8 cellular contexts compared by ENCODE assay signal in the genomic region with DNA sequence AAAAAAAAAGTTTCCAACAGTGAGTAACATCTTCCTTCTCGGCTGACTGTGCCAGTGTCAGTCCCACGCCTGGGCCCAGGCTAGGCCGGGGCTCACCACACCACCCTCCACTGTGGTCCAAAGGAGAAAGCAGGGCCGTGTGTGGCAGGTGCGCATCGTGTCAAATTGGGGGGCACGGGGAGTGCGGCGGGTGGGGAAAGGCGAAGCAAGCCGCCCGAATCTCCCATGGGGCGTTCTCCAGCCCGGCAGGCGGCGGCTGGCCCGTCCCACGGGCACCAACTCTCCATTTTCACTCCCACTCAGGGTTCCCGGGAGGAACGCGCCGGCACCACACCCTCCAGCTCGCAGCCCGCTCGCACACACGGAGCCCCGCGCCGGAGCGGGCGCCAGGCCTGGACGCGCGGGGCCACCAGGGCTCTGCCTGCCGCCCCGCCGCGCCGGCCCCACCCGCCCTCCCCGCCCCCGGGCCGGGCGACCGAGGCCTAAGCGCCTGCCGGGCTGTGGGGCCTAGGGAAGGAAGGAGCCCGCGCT. TPM values are rescaled to one million over a fixed set of nuclear protein-coding genes. Genes with fewer than 3 reads are reported as not detected.
DNase-seq lines count a peak whose midpoint lies in the region; ATAC-seq, FAIRE-seq and TF ChIP-seq lines count a peak whose summit lies in the region.

No MANE protein-coding gene starts in this region.

- no peak overlapping the region for H2BK20ac ChIP-seq in H1 (ENCODE audit: low read length)

- peak overlapping the region; percentile 95 for H3K27ac Mint-ChIP-seq in activated CD4-positive, alpha-beta memory T cell treated with anti-CD3 and anti-CD28 coated beads for 36 hours

- H3K27ac ChIP-seq in H1 (ENCODE audit: low read depth, low read length) (no peak overlapping the region), mucosa of rectum (ENCODE audit: low read depth in 2 of 2, low read length in 2 of 2) (peak overlapping the region; percentile 94 to 97)

- WGBS in H1 (ENCODE audit: extremely low coverage in 1 of 2, insufficient coverage in 1 of 2, insufficient read length in 1 of 2, insufficient replicate concordance in 2 of 2, low coverage in 1 of 2, low lambda C conversion rate in 2 of 2, missing lambda C conversion rate in 1 of 2), 2 experiments = 6% methylated on average over 10 of the region's 49 CpGs; no CpG with 5 or more reads in 1 of the 2 experiments

- intact Hi-C loops in activated CD4-positive, alpha-beta memory T cell treated with anti-CD3 and anti-CD28 coated beads for 36 hours (cut with micrococcal nuclease) = loop anchor here (2.0 to 10.0 kb wide), 6 partner anchors 101 to 856 kb away; a partner anchor contains a TSS

- peak overlapping the region; percentile 68 to 84 for H3K4me2 ChIP-seq in H1 (ENCODE audit: insufficient read depth in 1 of 2, low read depth in 2 of 2, low read length in 2 of 2)

- TF ChIP-seq CTCF in AG09319 (IDR thresholded peaks at IDR 0.05; ENCODE audit: low read depth, low read length) (no peak), H1 (IDR thresholded peaks at IDR 0.05; ENCODE audit: control extremely low read depth in 1 of 3, insufficient read depth in 1 of 3, low read depth in 1 of 3, low read length in 3 of 3) (no peak)

- peaks cover 0 to 39% of the 10 kb centered on the region in 2 experiments; a peak in 2 of 4 replicates for H3K79me2 ChIP-seq in H1 (ENCODE audit: control insufficient read depth in 1 of 2, insufficient read depth in 2 of 2, low read length in 2 of 2)

- no peak overlapping the region for H4K5ac ChIP-seq in H1 (ENCODE audit: insufficient read length, low read depth, low read length)

- H3K4me3 Mint-ChIP-seq in activated CD4-positive, alpha-beta memory T cell treated with anti-CD3 and anti-CD28 coated beads for 36 hours = peak overlapping the region; percentile 85

- H4K91ac ChIP-seq in H1 (replicated peaks; ENCODE audit: insufficient read length, low read length) = no peak overlapping the region

- peaks cover 0 to 2% of the 10 kb centered on the region in 2 experiments for H4K20me1 ChIP-seq in H1 (replicated peaks in 1 of 2; ENCODE audit: control insufficient read depth in 1 of 2, insufficient read depth in 2 of 2, low read length in 2 of 2)

- no peak overlapping the region; the same call in 1 of the 2 replicates for H2BK5ac ChIP-seq in H1 (ENCODE audit: low read depth, low read length)

- peaks cover 3% of the 10 kb centered on the region for H3K36me3 Mint-ChIP-seq in activated CD4-positive, alpha-beta memory T cell treated with anti-CD3 and anti-CD28 coated beads for 36 hours

- no peak overlapping the region for H2BK15ac ChIP-seq in H1 (ENCODE audit: low read length)

- H3K27me3 ChIP-seq in H1 (replicated peaks in 1 of 4; ENCODE audit: control insufficient read depth in 3 of 4, extremely low read depth in 1 of 4, insufficient read depth in 3 of 4, low read length in 3 of 4) (no peaks in the 10 kb centered on the region), mucosa of rectum (ENCODE audit: control insufficient read depth in 2 of 2, insufficient read depth in 2 of 2, low read length in 2 of 2) (no peaks in the 10 kb centered on the region)

- H3K79me1 ChIP-seq in H1 (ENCODE audit: low read depth, low read length) = peaks cover 2% of the 10 kb centered on the region

- no peak overlapping the region for H2AK5ac ChIP-seq in H1 (ENCODE audit: low read depth, low read length)

- H3K9me3 ChIP-seq in H1 (ENCODE audit: insufficient read depth in 2 of 2, low read depth in 1 of 2, low read length in 1 of 2) (no peaks in the 10 kb centered on the region), mucosa of rectum (ENCODE audit: control insufficient read depth in 2 of 2, low read length in 2 of 2) (no peaks in the 10 kb centered on the region)

- no peak overlapping the region for H3K4ac ChIP-seq in H1 (replicated peaks; ENCODE audit: insufficient read length, low read depth, low read length)

- no peak overlapping the region for H3K23ac ChIP-seq in H1 (ENCODE audit: insufficient read length)

- H3K18ac ChIP-seq in H1 (ENCODE audit: extremely low read depth, low read length) = no peak overlapping the region

- peak; percentile 7 for DNase-seq in AG09319 (ENCODE audit: extremely low read depth, low read depth)
- no peak for DNase-seq in Jurkat, Clone E6-1 (ENCODE audit: low read depth, low spot score)
- peak; percentile 78 for DNase-seq in activated CD4-positive, alpha-beta memory T cell treated with anti-CD3 and anti-CD28 coated beads for 36 hours
- DNase-seq in H1 (ENCODE audit: low read depth in 1 of 2, low spot score in 2 of 2) = peak in 1 of 2 experiments; percentile 58
- peak; percentile 36 for DNase-seq in stimulated activated CD8-positive, alpha-beta memory T cell treated with anti-CD3 and anti-CD28 coated beads, Interleukin-4, amount 100 ng/mL, for 24 hours (ENCODE audit: low read depth)
- no peak for DNase-seq in NCI-H2107 treated with DMSO at 0.1 percent for 48 hours (lab: John Stamatoyannopoulos, UW; ENCODE audit: unreplicated experiment)

- peak; percentile 10 for ATAC-seq in GM19467 (IDR thresholded peaks at IDR 0.05; ENCODE audit: unreplicated experiment)

- no peak overlapping the region for H3K56ac ChIP-seq in H1 (replicated peaks; ENCODE audit: insufficient read length, low read depth, low read length)

- H3K4me3 ChIP-seq in Jurkat, Clone E6-1 (ENCODE audit: low read length) = peak overlapping the region; percentile 66
- H3K4me3 ChIP-seq in H1 (ENCODE audit: extremely low read depth in 1 of 4, insufficient read depth in 2 of 4, low read depth in 3 of 4, low read length in 4 of 4) = peak overlapping the region; percentile 46 to 64 (median 56)
- peak overlapping the region; percentile 76 to 77 for H3K4me3 ChIP-seq in mucosa of rectum (ENCODE audit: low read length in 2 of 2)

- CTCF ChIA-PET in activated CD4-positive, alpha-beta memory T cell treated with anti-CD3 and anti-CD28 coated beads for 36 hours (lab: Charles Lee) = interaction anchor here (0.6 to 2.5 kb wide), 3 partner anchors 21 to 599 kb away, joined by 3 to 14 read pairs (median 3); no protein-coding TSS in a partner anchor
- CTCF ChIA-PET in H1 (lab: Charles Lee; ENCODE audit: partially characterized antibody) = interaction anchor here (0.7 to 2.1 kb wide), 8 partner anchors 20 to 143 kb away, joined by 3 to 6 read pairs (median 4); no protein-coding TSS in a partner anchor

- H2AFZ ChIP-seq in H1 (ENCODE audit: low read length) = no peak overlapping the region

- H3K4me1 Mint-ChIP-seq in activated CD4-positive, alpha-beta memory T cell treated with anti-CD3 and anti-CD28 coated beads for 36 hours (ENCODE audit: low read depth) = peaks cover 34% of the 10 kb centered on the region

- no peaks in the 10 kb centered on the region for H3K9me3 Mint-ChIP-seq in activated CD4-positive, alpha-beta memory T cell treated with anti-CD3 and anti-CD28 coated beads for 36 hours

- H2BK120ac ChIP-seq in H1 (replicated peaks; ENCODE audit: low read depth, low read length) = no peak overlapping the region

- H3K9ac ChIP-seq in H1 (replicated peaks in 1 of 4; ENCODE audit: extremely low read depth in 1 of 4, low read depth in 3 of 4, low read length in 3 of 4) (peak overlapping the region; percentile 34 to 66 (median 56); a peak in 6 of 7 replicates), mucosa of rectum (ENCODE audit: low read depth in 1 of 2, low read length in 2 of 2) (peak overlapping the region; percentile 84 to 93)

- no peaks in the 10 kb centered on the region for H3K36me3 ChIP-seq in H1 (ENCODE audit: control insufficient read depth in 2 of 4, insufficient read depth in 4 of 4, low read length in 3 of 4)
- H3K36me3 ChIP-seq in mucosa of rectum (ENCODE audit: control insufficient read depth in 2 of 2, insufficient read depth in 2 of 2, low read length in 2 of 2) = no peaks in the 10 kb centered on the region

- no peak for FAIRE-seq in H1 (lab: Jason Lieb, UNC)

- H3K14ac ChIP-seq in H1 (ENCODE audit: insufficient read length) = no peak overlapping the region

- H2BK12ac ChIP-seq in H1 (ENCODE audit: low read depth, low read length) = no peak overlapping the region

- POLR2A ChIA-PET in activated CD4-positive, alpha-beta memory T cell treated with anti-CD3 and anti-CD28 coated beads for 36 hours (lab: Charles Lee) = interaction anchor here (0.6 to 4.2 kb wide), 7 partner anchors 20 to 508 kb away, joined by 3 to 36 read pairs (median 4); no protein-coding TSS in a partner anchor
- POLR2A ChIA-PET in H1 (lab: Charles Lee; ENCODE audit: partially characterized antibody) = interaction anchor here (0.8 to 2.0 kb wide), 2 partner anchors 9 to 42 kb away, joined by 3 to 6 read pairs; no protein-coding TSS in a partner anchor

- H4K8ac ChIP-seq in H1 (ENCODE audit: extremely low read depth, insufficient read depth, low read length) = no peak overlapping the region; the same call in 1 of the 2 replicates

- TF ChIP-seq POLR2A in H1 (IDR thresholded peaks at IDR 0.05; ENCODE audit: control extremely low read depth in 1 of 2, low read depth in 2 of 2, low read length in 2 of 2) = no peak

- peaks cover 3% of the 10 kb centered on the region; the same call in 1 of the 2 replicates for H3K23me2 ChIP-seq in H1 (ENCODE audit: low read depth, low read length)

- TF ChIP-seq EP300 in H1 (IDR thresholded peaks at IDR 0.05; ENCODE audit: borderline replicate concordance in 1 of 2, low read depth in 2 of 2, low read length in 2 of 2) = no peak

- H3K27me3 Mint-ChIP-seq in activated CD4-positive, alpha-beta memory T cell treated with anti-CD3 and anti-CD28 coated beads for 36 hours = no peaks in the 10 kb centered on the region

- H3K4me1 ChIP-seq in H1 (replicated peaks in 1 of 4; ENCODE audit: control insufficient read depth in 3 of 4, insufficient read depth in 4 of 4, low read length in 3 of 4) = peaks cover 0 to 14% (median 7%) of the 10 kb centered on the region in 4 experiments; a peak in 4 of 7 replicates
- peaks cover 12 to 14% of the 10 kb centered on the region in 2 donors for H3K4me1 ChIP-seq in mucosa of rectum (ENCODE audit: control insufficient read depth in 2 of 2, insufficient read depth in 2 of 2, low read length in 2 of 2)

- TF ChIP-seq RAD21 in H1 (IDR thresholded peaks at IDR 0.05 in 1 of 2, conservative IDR thresholded peaks at IDR 0.05 in 1 of 2; ENCODE audit: low read depth in 2 of 2, low read length in 2 of 2) = no peak

TF ChIP-seq in H1, 55 proteins besides CTCF, POLR2A, EP300 and RAD21 (continues in another document):
- no peak for TF ChIP-seq NRF1 (IDR thresholded peaks at IDR 0.05; ENCODE audit: low read depth, low read length)

RNA-seq across cellular contexts. Expression of a gene that starts 0.6 kb away (rescaled TPM):
- polyA plus RNA-seq in Jurkat, Clone E6-1 (2012; ENCODE audit: insufficient read depth, insufficient read length) = 4.5 TPM
- 10 to 100 TPM; 17.5 to 17.7 TPM for total RNA-seq in activated CD4-positive, alpha-beta memory T cell treated with anti-CD3 and anti-CD28 coated beads for 36 hours
- 16.5 and 18.8 TPM in 2 replicates for total RNA-seq in H1 (2021; fragmentation: NEBNext Ultra II Directional; extraction: Animal tissue kit (Norgen Biotek cat#: 25700))
- 0.50 and 1.0 TPM in 2 replicates for polyA plus RNA-seq in H1 (2011; rRNA removed)
- 1.6 TPM for polyA plus RNA-seq in H1 (2011; cell fraction: cytosol; rRNA removed)
- polyA plus RNA-seq in H1 (2011; cell fraction: nucleus; rRNA removed) = 1.4 TPM
- 3.4 to 8.7 TPM (median 4.2 TPM) in 4 replicates for polyA plus RNA-seq in H1 (2012, experiment 1 of 2)
- polyA plus RNA-seq in H1 (2012, experiment 2 of 2) = 0.20 TPM
- polyA plus RNA-seq in H1 (2013, experiment 1 of 2) = 11.8 TPM
- 12.6 TPM for polyA plus RNA-seq in H1 (2013, experiment 2 of 2)
- 1.5 and 5.1 TPM in 2 replicates for polyA minus RNA-seq in H1 (2011; rRNA and poly(A)+ RNA removed)
- polyA minus RNA-seq in H1 (2011; cell fraction: cytosol; rRNA and poly(A)+ RNA removed) = 6.6 TPM
- polyA minus RNA-seq in H1 (2011; cell fraction: nucleus; rRNA and poly(A)+ RNA removed) = 13.9 TPM

Comparison
In these comparisons a context has a peak if more than half of its experiments do, and no peak if none do; other contexts are left out.
1. DNase-seq: peak in AG09319 (single experiment), activated CD4-positive, alpha-beta memory T cell treated with anti-CD3 and anti-CD28 coated beads for 36 hours (single experiment) and stimulated activated CD8-positive, alpha-beta memory T cell treated with anti-CD3 and anti-CD28 coated beads, Interleukin-4, amount 100 ng/mL, for 24 hours (single experiment); none in Jurkat, Clone E6-1 (single experiment) and NCI-H2107 treated with DMSO at 0.1 percent for 48 hours (single experiment).
2. Peak in every context shown above with its lines, with median percentiles within 50 percentile points of each other: H3K4me3 ChIP-seq.